ENCODE assay signal across 8 cellular contexts in the genomic region with DNA sequence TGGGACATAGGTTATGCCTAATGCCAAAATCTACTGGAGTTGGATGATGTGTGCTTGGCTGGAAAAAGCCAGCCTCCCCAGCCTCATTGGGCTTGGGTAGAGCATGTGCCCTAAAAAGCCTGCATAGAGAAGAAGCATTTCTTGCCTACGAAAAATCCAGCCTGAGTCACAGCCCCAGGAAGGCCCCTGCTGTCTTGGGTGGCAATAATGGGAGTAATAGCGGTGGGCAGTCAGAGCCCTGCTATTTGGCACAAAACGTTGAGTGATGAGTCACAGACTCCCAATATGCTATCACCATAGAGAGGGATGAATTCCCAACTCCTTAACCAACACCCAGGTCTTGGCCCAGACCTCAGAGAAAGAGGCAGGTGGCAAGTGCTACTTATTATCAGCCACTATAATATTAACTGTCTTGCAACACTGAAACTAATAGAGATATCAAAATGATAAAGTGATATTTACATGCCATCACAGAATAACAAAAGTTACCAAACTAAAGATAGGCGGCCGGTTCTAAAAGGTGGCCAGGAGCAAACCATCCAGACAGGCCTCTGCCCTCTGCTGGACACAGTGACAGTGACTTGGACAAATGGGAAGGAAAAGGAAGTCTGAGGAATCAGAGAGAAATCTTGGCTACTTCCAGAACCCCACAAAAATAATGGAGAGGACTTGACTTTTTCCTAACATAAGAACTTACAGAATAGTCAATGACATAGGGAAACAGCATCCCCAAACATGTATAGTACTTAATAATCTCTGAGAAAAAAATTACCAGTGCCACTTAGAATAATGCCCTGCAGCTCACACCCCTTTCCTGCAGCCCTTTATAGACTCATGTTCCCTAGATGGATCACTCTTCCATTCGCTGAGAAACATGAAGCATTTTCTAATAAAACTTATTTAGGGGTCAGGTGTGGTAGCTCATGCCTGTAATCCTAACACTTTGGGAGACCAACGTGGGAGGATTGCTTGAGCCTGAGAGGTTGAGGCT. TPM values are rescaled to one million over a fixed set of nuclear protein-coding genes. Genes with fewer than 3 reads are reported as not detected.
A peak's percentile ranks its signal among the peaks of the same experiment; 100 is the strongest.
DNase-seq lines count a peak whose midpoint lies in the region; ATAC-seq and TF ChIP-seq lines count a peak whose summit lies in the region.

No MANE protein-coding gene starts in this region.

- peaks cover 0 to 10% of the 10 kb centered on the region in 2 donors for H3K4me1 Mint-ChIP-seq in natural killer cell treated with Interleukin-12 subunit alpha and Interleukin-12 subunit beta and Interleukin-15 and Interleukin-18, amount 100 ng/mL, for 72 hours (ENCODE audit: low read depth in 2 of 2)
- no peaks in the 10 kb centered on the region for H3K4me1 Mint-ChIP-seq in CD4-positive, alpha-beta T cell (ENCODE audit: low read depth)

- no peaks in the 10 kb centered on the region for H3K27me3 Mint-ChIP-seq in natural killer cell treated with Interleukin-12 subunit alpha and Interleukin-12 subunit beta and Interleukin-15 and Interleukin-18, amount 100 ng/mL, for 72 hours
- H3K27me3 Mint-ChIP-seq in CD4-positive, alpha-beta T cell, result no peaks in the 10 kb centered on the region

- WGBS in esophagus muscularis mucosa, result 63% methylated on average over 7 of the region's 7 CpGs

- no peaks in the 10 kb centered on the region for H3K79me2 ChIP-seq in parathyroid adenoma

- H3K27ac ChIP-seq in esophagus muscularis mucosa (replicated peaks in 1 of 4) (peak overlapping the region; percentile 69 to 75 (median 71)), parathyroid adenoma (no peak overlapping the region)
- no peak overlapping the region for H3K27ac ChIP-seq in CD4-positive, alpha-beta T cell (ENCODE audit: low read depth, low read length)

- H3K9me3 Mint-ChIP-seq in natural killer cell treated with Interleukin-12 subunit alpha and Interleukin-12 subunit beta and Interleukin-15 and Interleukin-18, amount 100 ng/mL, for 72 hours, result no peaks in the 10 kb centered on the region
- H3K9me3 Mint-ChIP-seq in CD4-positive, alpha-beta T cell, result no peaks in the 10 kb centered on the region

- peak in 2 of 3 experiments; percentile 38 to 41 for TF ChIP-seq CTCF in esophagus muscularis mucosa (IDR thresholded peaks at IDR 0.05)
- TF ChIP-seq CTCF in parathyroid adenoma (IDR thresholded peaks at IDR 0.05), result peak; percentile 50
- no peak for TF ChIP-seq CTCF in CD4-positive, alpha-beta T cell (IDR thresholded peaks at IDR 0.05)

- H2AFZ ChIP-seq in parathyroid adenoma, result peak overlapping the region; percentile 47

- peaks cover 34 to 45% (median 38%) of the 10 kb centered on the region in 4 donors for H3K4me1 ChIP-seq in esophagus muscularis mucosa
- peaks cover 2% of the 10 kb centered on the region for H3K4me1 ChIP-seq in parathyroid adenoma

- peaks cover 15 to 55% (median 41%) of the 10 kb centered on the region in 4 donors for H3K36me3 ChIP-seq in esophagus muscularis mucosa
- no peaks in the 10 kb centered on the region for H3K36me3 ChIP-seq in parathyroid adenoma (ENCODE audit: control insufficient read depth, insufficient read depth, low read length)

- ATAC-seq in HG03159 (IDR thresholded peaks at IDR 0.05; ENCODE audit: unreplicated experiment), result no peak
- no peak for ATAC-seq in natural killer cell treated with Interleukin-12 subunit alpha and Interleukin-12 subunit beta and Interleukin-15 and Interleukin-18, amount 100 ng/mL, for 72 hours
- ATAC-seq in CD4-positive, alpha-beta T cell (ENCODE audit: poor library complexity), result no peak

- CTCF ChIA-PET in CD4-positive, alpha-beta T cell (lab: Charles Lee), result no interaction called here

- H3K4me3 ChIP-seq in esophagus muscularis mucosa (no peak overlapping the region), parathyroid adenoma (ENCODE audit: low read depth, low read length) (no peak overlapping the region)

- no peak for TF ChIP-seq EP300 in esophagus muscularis mucosa (IDR thresholded peaks at IDR 0.05)

- DNase-seq in EH (ENCODE audit: low read depth) (peak; percentile 98), NCI-H460 (ENCODE audit: extremely low read depth, low read depth) (peak; percentile 89), esophagus muscularis mucosa (ENCODE audit: extremely low spot score) (no peak), UCSD-AML1 (lab: John Stamatoyannopoulos, UW; ENCODE audit: unreplicated experiment) (no peak)
- DNase-seq in natural killer cell treated with Interleukin-12 subunit alpha and Interleukin-12 subunit beta and Interleukin-15 and Interleukin-18, amount 100 ng/mL, for 72 hours (ENCODE audit: low spot score), result no peak
- no peak for DNase-seq in CD4-positive, alpha-beta T cell

- no peak overlapping the region for H3K4me2 ChIP-seq in parathyroid adenoma (ENCODE audit: low read length)

- no peak overlapping the region for H3K4me3 Mint-ChIP-seq in natural killer cell treated with Interleukin-12 subunit alpha and Interleukin-12 subunit beta and Interleukin-15 and Interleukin-18, amount 100 ng/mL, for 72 hours
- no peak overlapping the region for H3K4me3 Mint-ChIP-seq in CD4-positive, alpha-beta T cell

- H3K9ac ChIP-seq in parathyroid adenoma, result no peak overlapping the region

- no peak overlapping the region for H3K27ac Mint-ChIP-seq in natural killer cell treated with Interleukin-12 subunit alpha and Interleukin-12 subunit beta and Interleukin-15 and Interleukin-18, amount 100 ng/mL, for 72 hours
- no peak overlapping the region for H3K27ac Mint-ChIP-seq in CD4-positive, alpha-beta T cell

- TF ChIP-seq POLR2A in esophagus muscularis mucosa (IDR thresholded peaks at IDR 0.05; ENCODE audit: low read depth), result no peak

- peaks cover 12% of the 10 kb centered on the region for H3K36me3 Mint-ChIP-seq in natural killer cell treated with Interleukin-12 subunit alpha and Interleukin-12 subunit beta and Interleukin-15 and Interleukin-18, amount 100 ng/mL, for 72 hours
- peaks cover 72% of the 10 kb centered on the region for H3K36me3 Mint-ChIP-seq in CD4-positive, alpha-beta T cell (ENCODE audit: low read depth)

- H3K9me3 ChIP-seq in esophagus muscularis mucosa (no peaks in the 10 kb centered on the region), parathyroid adenoma (ENCODE audit: control insufficient read depth, low read length) (no peaks in the 10 kb centered on the region)
- no peaks in the 10 kb centered on the region for H3K9me3 ChIP-seq in CD4-positive, alpha-beta T cell (ENCODE audit: control insufficient read depth, low read length)

- POLR2A ChIA-PET in CD4-positive, alpha-beta T cell (lab: Charles Lee), result no interaction called here

- intact Hi-C loops in esophagus muscularis mucosa (cut with DNase I), result no loop called here
- intact Hi-C loops in CD4-positive, alpha-beta T cell (cut with DNase I, micrococcal nuclease), result no loop called here

- no peaks in the 10 kb centered on the region for H3K27me3 ChIP-seq in esophagus muscularis mucosa
- H3K27me3 ChIP-seq in parathyroid adenoma (ENCODE audit: control insufficient read depth, insufficient read depth, low read length), result no peaks in the 10 kb centered on the region
- no peaks in the 10 kb centered on the region for H3K27me3 ChIP-seq in CD4-positive, alpha-beta T cell (ENCODE audit: control insufficient read depth, insufficient read depth, low read length)

RNA-seq across cellular contexts. Expression of gene MUC13, which starts 51.9 kb away (rescaled TPM):
- 0.10 and 0.26 TPM in 2 replicates for total RNA-seq in NCI-H460 (2014; rRNA removed; shearing (Covaris generic))
- 0.06 and 1.2 TPM in 2 replicates for polyA plus RNA-seq in NCI-H460 (2014; cell fraction: nucleus; rRNA removed)
- total RNA-seq in esophagus muscularis mucosa, result under 1 TPM in 1 of 4 donors, not detected in 3; 0.46 TPM
- total RNA-seq in natural killer cell treated with Interleukin-12 subunit alpha and Interleukin-12 subunit beta and Interleukin-15 and Interleukin-18, amount 100 ng/mL, for 72 hours, result under 1 TPM in 1 of 2 donors, not detected in 1; 0.84 TPM
- under 1 TPM in 1 of 2 experiments, not detected in 1; 0.47 TPM for total RNA-seq in CD4-positive, alpha-beta T cell

Comparison
In these comparisons a context has a peak if more than half of its experiments do, and no peak if none do; other contexts are left out.
1. DNase-seq: peak in EH (single experiment) and NCI-H460 (single experiment); none in esophagus muscularis mucosa (single experiment), UCSD-AML1 (single experiment), natural killer cell treated with Interleukin-12 subunit alpha and Interleukin-12 subunit beta and Interleukin-15 and Interleukin-18, amount 100 ng/mL, for 72 hours (single experiment) and CD4-positive, alpha-beta T cell (0 of 10).
2. H3K27ac ChIP-seq: peak in esophagus muscularis mucosa (4 of 4); none in parathyroid adenoma (single experiment) and CD4-positive, alpha-beta T cell (single experiment).